Comparison of ENCODE assay signal across 17 cellular contexts in the genomic region with DNA sequence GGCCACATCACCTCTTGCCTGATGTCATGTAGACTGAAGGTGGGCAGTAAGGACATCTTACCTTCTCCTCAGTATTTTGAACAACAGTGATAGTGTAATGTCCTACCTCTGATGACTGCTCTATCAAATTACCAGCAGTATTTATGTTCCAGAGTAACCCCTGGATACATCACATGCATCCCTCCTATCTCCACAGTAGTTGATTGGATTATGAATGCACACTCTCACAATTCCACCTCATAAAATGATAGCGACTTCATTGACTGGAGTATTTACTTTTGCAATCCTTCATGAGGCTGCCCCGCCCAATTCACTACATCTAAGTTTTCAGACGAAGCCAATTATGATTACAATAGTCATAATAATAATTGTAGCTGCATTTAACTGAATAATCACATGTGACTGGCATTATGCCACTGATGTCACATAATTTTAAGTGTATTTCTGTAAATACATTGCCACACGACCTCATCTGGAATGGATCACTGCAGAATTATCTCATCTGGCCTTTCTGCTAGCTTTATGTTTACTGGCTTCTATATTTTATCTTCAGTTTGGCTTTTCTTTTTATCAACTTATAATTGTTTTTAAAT.
A peak's percentile ranks its signal among the peaks of the same experiment; 100 is the strongest.
DNase-seq lines count a peak whose midpoint lies in the region; ATAC-seq lines count a peak whose summit lies in the region.
"Had no signal": no experiment of that assay in that cellular context is flagged by ENCODE, and none has a peak within 500 bp of the region (broad histone marks: within the 10 kb centered on the region; RNA-seq: fewer than 3 reads in every experiment).

No MANE protein-coding gene starts in this region.

- H3K9me3 Mint-ChIP-seq in activated naive CD4-positive, alpha-beta T cell treated with anti-CD3 and anti-CD28 coated beads, Interleukin-2, amount 50 U/mL, for 72 hours: no peaks in the 10 kb centered on the region
- H3K9me3 Mint-ChIP-seq: CD14-positive monocyte; T-helper 2 cell treated with Interferon-gamma antibody and Interleukin-4, amounts not matched to agents 5 μg/mL and 100 μg/mL, for 36 hours had no signal

- ATAC-seq in activated naive CD4-positive, alpha-beta T cell treated with anti-CD3 and anti-CD28 coated beads, Interleukin-2, amount 50 U/mL, for 72 hours: no peak
- no peak for ATAC-seq in HG03025 (IDR thresholded peaks at IDR 0.05; ENCODE audit: low FRiP score, unreplicated experiment)
- ATAC-seq: HepG2, Panc1 had no signal

- no peak overlapping the region for H3K27ac Mint-ChIP-seq in activated naive CD4-positive, alpha-beta T cell treated with anti-CD3 and anti-CD28 coated beads, Interleukin-2, amount 50 U/mL, for 72 hours
- H3K27ac Mint-ChIP-seq: CD14-positive monocyte; T-helper 2 cell treated with Interferon-gamma antibody and Interleukin-4, amounts not matched to agents 5 μg/mL and 100 μg/mL, for 36 hours had no signal

- peak; percentile 30 for DNase-seq in DMS79 treated with DMSO at 0.1 percent for 48 hours (lab: John Stamatoyannopoulos, UW)
- no peak for DNase-seq in DMS79 (lab: John Stamatoyannopoulos, UW)
- peak; percentile 83 for DNase-seq in DMS153 (lab: John Stamatoyannopoulos, UW)
- DNase-seq in NCI-H2029 (lab: John Stamatoyannopoulos, UW): peak; percentile 45
- DNase-seq in SK-N-DZ (ENCODE audit: low spot score): peak; percentile 19
- no peak for DNase-seq in SIG-M5 (lab: John Stamatoyannopoulos, UW)
- no peak for DNase-seq in activated naive CD4-positive, alpha-beta T cell treated with anti-CD3 and anti-CD28 coated beads, Interleukin-2, amount 50 U/mL, for 72 hours (ENCODE audit: low spot score in 2 of 2)
- DNase-seq: 8988T, DMS 273 treated with DMSO at 0.1 percent for 48 hours, KBM-7, NCI-H1694 treated with DMSO at 0.1 percent for 48 hours, NCI-H510A treated with DMSO at 0.1 percent for 48 hours had no signal

- H3K36me3 Mint-ChIP-seq in activated naive CD4-positive, alpha-beta T cell treated with anti-CD3 and anti-CD28 coated beads, Interleukin-2, amount 50 U/mL, for 72 hours: no peaks in the 10 kb centered on the region
- H3K36me3 Mint-ChIP-seq: CD14-positive monocyte had no signal

Comparison
In these comparisons a context has a peak if more than half of its experiments do, and no peak if none do; other contexts are left out.
1. DNase-seq: peak in DMS79 treated with DMSO at 0.1 percent for 48 hours (single experiment), DMS153 (single experiment), NCI-H2029 (single experiment) and SK-N-DZ (single experiment); none in DMS79 (single experiment), SIG-M5 (single experiment) and activated naive CD4-positive, alpha-beta T cell treated with anti-CD3 and anti-CD28 coated beads, Interleukin-2, amount 50 U/mL, for 72 hours (0 of 2).